8 cellular contexts compared by ENCODE assay signal in genomic region chr3:120147072-120147871, GRCh38. TPM values are rescaled to one million over a fixed set of nuclear protein-coding genes. Genes with fewer than 3 reads are reported as not detected.
A peak's percentile ranks its signal among the peaks of the same experiment; 100 is the strongest.
DNase-seq lines count a peak whose midpoint lies in the region; ATAC-seq and TF ChIP-seq lines count a peak whose summit lies in the region.

No MANE protein-coding gene starts in this region.

- H3K27ac Mint-ChIP-seq in activated naive CD4-positive, alpha-beta T cell treated with anti-CD3 and anti-CD28 coated beads, Interleukin-2, amount 10 ng/mL, durations not matched to agents 7 days and 5 days = no peak overlapping the region

- CTCF ChIA-PET in activated naive CD4-positive, alpha-beta T cell treated with anti-CD3 and anti-CD28 coated beads, Interleukin-2, amount 10 ng/mL, durations not matched to agents 7 days and 5 days (lab: Charles Lee) = interaction anchor here (0.7 to 6.1 kb wide), 10 partner anchors 13 to 328 kb away, joined by 3 to 47 read pairs (median 4); no protein-coding TSS in a partner anchor

- WGBS in thyroid gland, 2 donors = 63 to 68% methylated on average over 6 of the region's 6 CpGs

- H3K9me3 Mint-ChIP-seq in activated naive CD4-positive, alpha-beta T cell treated with anti-CD3 and anti-CD28 coated beads, Interleukin-2, amount 10 ng/mL, durations not matched to agents 7 days and 5 days = no peaks in the 10 kb centered on the region

- H3K4me3 ChIP-seq in thyroid gland (replicated peaks in 1 of 3) = no peak overlapping the region

- H3K36me3 ChIP-seq in thyroid gland = no peaks in the 10 kb centered on the region

- no peaks in the 10 kb centered on the region for H3K4me1 ChIP-seq in thyroid gland

- H3K9me3 ChIP-seq in thyroid gland = no peaks in the 10 kb centered on the region

- no peak overlapping the region for H3K4me3 Mint-ChIP-seq in activated naive CD4-positive, alpha-beta T cell treated with anti-CD3 and anti-CD28 coated beads, Interleukin-2, amount 10 ng/mL, durations not matched to agents 7 days and 5 days

- no peak for TF ChIP-seq POLR2A in thyroid gland (IDR thresholded peaks at IDR 0.05)

- no peak overlapping the region for H3K27ac ChIP-seq in thyroid gland

- intact Hi-C loops in Right ventricle myocardium inferior (cut with DNase I) (loop anchor here (5.0 kb wide), 2 partner anchors 50 to 255 kb away; no protein-coding TSS in a partner anchor), cardiac septum (cut with DNase I) (no loop called here), thyroid gland (cut with DNase I) (no loop called here)

- DNase-seq in Right ventricle myocardium inferior (ENCODE audit: missing footprints) (no peak), cardiac septum (ENCODE audit: low spot score) (no peak), NCI-H510A (lab: John Stamatoyannopoulos, UW) (peak; percentile 47), midbrain (lab: John Stamatoyannopoulos, UW) (peak; percentile 9), thyroid gland (no peak), NCI-H446 treated with DMSO at 0.1 percent for 48 hours (lab: John Stamatoyannopoulos, UW) (no peak)
- DNase-seq in activated naive CD4-positive, alpha-beta T cell treated with anti-CD3 and anti-CD28 coated beads, Interleukin-2, amount 10 ng/mL, durations not matched to agents 7 days and 5 days = peak; percentile 64

- H3K27me3 Mint-ChIP-seq in activated naive CD4-positive, alpha-beta T cell treated with anti-CD3 and anti-CD28 coated beads, Interleukin-2, amount 10 ng/mL, durations not matched to agents 7 days and 5 days = no peaks in the 10 kb centered on the region

- no peak for TF ChIP-seq CTCF in thyroid gland (IDR thresholded peaks at IDR 0.05)

- peaks cover 17% of the 10 kb centered on the region for H3K4me1 Mint-ChIP-seq in activated naive CD4-positive, alpha-beta T cell treated with anti-CD3 and anti-CD28 coated beads, Interleukin-2, amount 10 ng/mL, durations not matched to agents 7 days and 5 days

- no peaks in the 10 kb centered on the region for H3K36me3 Mint-ChIP-seq in activated naive CD4-positive, alpha-beta T cell treated with anti-CD3 and anti-CD28 coated beads, Interleukin-2, amount 10 ng/mL, durations not matched to agents 7 days and 5 days

- peak; percentile 32 for ATAC-seq in Right ventricle myocardium inferior
- no peak for ATAC-seq in GM19463 (IDR thresholded peaks at IDR 0.05; ENCODE audit: unreplicated experiment)

- H3K27me3 ChIP-seq in thyroid gland = no peaks in the 10 kb centered on the region

RNA-seq across cellular contexts. Expression of gene GSK3B, which starts 53.0 kb away (rescaled TPM):
- total RNA-seq in Right ventricle myocardium inferior (40.0 TPM), cardiac septum (46.8 TPM), thyroid gland (10 to 100 TPM; 35.0 to 53.2 (median 44.0) TPM)

Comparison
In these comparisons a context has a peak if more than half of its experiments do, and no peak if none do; other contexts are left out.
1. DNase-seq: peak in NCI-H510A (single experiment), activated naive CD4-positive, alpha-beta T cell treated with anti-CD3 and anti-CD28 coated beads, Interleukin-2, amount 10 ng/mL, durations not matched to agents 7 days and 5 days (single experiment) and midbrain (single experiment); none in Right ventricle myocardium inferior (single experiment), cardiac septum (single experiment), thyroid gland (0 of 2) and NCI-H446 treated with DMSO at 0.1 percent for 48 hours (single experiment).